ENCODE assay signal across 18 cellular contexts in the genomic region with DNA sequence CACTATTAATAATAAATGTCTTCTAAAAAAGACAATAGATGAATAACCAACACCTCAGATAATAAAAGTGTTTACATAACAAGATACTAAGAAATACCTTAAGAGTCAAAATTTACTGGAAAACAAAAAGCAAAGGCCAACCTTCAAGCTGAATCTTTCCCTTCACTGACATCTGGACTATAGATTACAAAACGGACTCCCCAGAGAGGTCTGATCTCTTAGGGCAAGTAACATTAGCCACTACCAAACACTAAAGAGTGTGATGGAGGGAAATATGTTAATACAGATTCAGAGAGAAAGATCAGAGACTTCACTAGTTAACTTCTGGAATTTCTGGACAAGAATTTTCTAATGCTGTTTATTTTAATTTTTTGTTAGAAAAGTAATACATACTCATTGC. TPM values are rescaled to one million over a fixed set of nuclear protein-coding genes. Genes with fewer than 3 reads are reported as not detected.
DNase-seq lines count a peak whose midpoint lies in the region; ATAC-seq and TF ChIP-seq lines count a peak whose summit lies in the region.
"Had no signal": no experiment of that assay in that cellular context is flagged by ENCODE, and none has a peak within 500 bp of the region (broad histone marks: within the 10 kb centered on the region; RNA-seq: fewer than 3 reads in every experiment).

No MANE protein-coding gene starts in this region.

- H2BK5ac ChIP-seq in mesenchymal stem cell (ENCODE audit: low read depth, low read length, poor library complexity, severe bottlenecking): no peak overlapping the region

- H3K27me3 ChIP-seq in Caco-2 (replicated peaks; ENCODE audit: control insufficient read depth, insufficient read depth, low read length) (no peaks in the 10 kb centered on the region), mesenchymal stem cell (ENCODE audit: control insufficient read depth in 1 of 2, insufficient read depth in 1 of 2, low read length in 2 of 2) (no peaks in the 10 kb centered on the region), endodermal cell (ENCODE audit: control insufficient read depth, insufficient read depth, low read length, poor library complexity, severe bottlenecking) (no peaks in the 10 kb centered on the region)
- H3K27me3 ChIP-seq: adrenal gland, BLaER1, stomach, vagina had no signal

- TF ChIP-seq CTCF in Caco-2 (IDR thresholded peaks at IDR 0.05; ENCODE audit: insufficient read depth in 1 of 2, low read depth in 1 of 2, low read length in 1 of 2, severe bottlenecking in 1 of 2, unreplicated experiment in 1 of 2): no peak
- no peak for TF ChIP-seq CTCF in endodermal cell (conservative IDR thresholded peaks at IDR 0.05)

- H3K4me1 Mint-ChIP-seq in Caco-2 (ENCODE audit: low read depth, unreplicated experiment) (peaks cover 12% of the 10 kb centered on the region), T-helper 17 cell (peaks cover 25% of the 10 kb centered on the region), endodermal cell (no peaks in the 10 kb centered on the region)
- H3K4me1 Mint-ChIP-seq in activated CD4-positive, alpha-beta T cell treated with anti-CD3 and anti-CD28 coated beads, Interleukin-2, amount 10 ng/mL, durations not matched to agents 24 days and 14 days: peaks cover 16% of the 10 kb centered on the region

- no peak overlapping the region for H3K4me2 ChIP-seq in mesenchymal stem cell (ENCODE audit: low read length, poor library complexity, severe bottlenecking)
- H3K4me2 ChIP-seq: BLaER1 had no signal

- H3K4me3 ChIP-seq in Caco-2 (ENCODE audit: low read depth, low read length): no peak overlapping the region
- H3K4me3 ChIP-seq in mesenchymal stem cell (ENCODE audit: insufficient read depth in 1 of 2, low read depth in 1 of 2, low read length in 2 of 2): no peak overlapping the region
- H3K4me3 ChIP-seq in endodermal cell (ENCODE audit: low read length): no peak overlapping the region
- H3K4me3 ChIP-seq: adrenal gland, BLaER1, stomach, vagina had no signal

- H3K18ac ChIP-seq in mesenchymal stem cell (ENCODE audit: low read depth in 1 of 2, low read length in 2 of 2): no peak overlapping the region

- no peak overlapping the region for H3K4ac ChIP-seq in mesenchymal stem cell (ENCODE audit: low read depth in 1 of 2, low read length in 2 of 2)

- no peak overlapping the region for H4K91ac ChIP-seq in mesenchymal stem cell (ENCODE audit: low read length)

- H2BK15ac ChIP-seq in mesenchymal stem cell (ENCODE audit: low read depth, poor library complexity, severe bottlenecking): no peak overlapping the region

- no peak overlapping the region for H2BK12ac ChIP-seq in mesenchymal stem cell (ENCODE audit: low read length in 2 of 2)

- ATAC-seq in T-helper 17 cell (no peak), HG03571 (IDR thresholded peaks at IDR 0.05; ENCODE audit: unreplicated experiment) (no peak)
- ATAC-seq: activated T-cell treated with anti-CD3 and anti-CD28 coated beads, Interleukin-2, amount 50 U/mL, for 4 hours; left colon had no signal

- H2AK5ac ChIP-seq in mesenchymal stem cell (ENCODE audit: low read length, severe bottlenecking): no peak overlapping the region

- peaks cover 7% of the 10 kb centered on the region for H3K9me3 Mint-ChIP-seq in Caco-2 (ENCODE audit: unreplicated experiment)
- H3K9me3 Mint-ChIP-seq in endodermal cell: peaks cover 32% of the 10 kb centered on the region
- H3K9me3 Mint-ChIP-seq in activated CD4-positive, alpha-beta T cell treated with anti-CD3 and anti-CD28 coated beads, Interleukin-2, amount 10 ng/mL, durations not matched to agents 24 days and 14 days: peaks cover 7% of the 10 kb centered on the region
- H3K9me3 Mint-ChIP-seq: activated T-cell treated with anti-CD3 and anti-CD28 coated beads, Interleukin-2, amount 50 U/mL, for 4 hours had no signal

- H4K8ac ChIP-seq in mesenchymal stem cell (ENCODE audit: low read length): no peak overlapping the region

- no peaks in the 10 kb centered on the region for H3K27me3 Mint-ChIP-seq in Caco-2 (ENCODE audit: insufficient read depth, unreplicated experiment)
- H3K27me3 Mint-ChIP-seq in T-helper 17 cell: no peaks in the 10 kb centered on the region
- H3K27me3 Mint-ChIP-seq in endodermal cell (ENCODE audit: insufficient read depth): no peaks in the 10 kb centered on the region
- H3K27me3 Mint-ChIP-seq in activated CD4-positive, alpha-beta T cell treated with anti-CD3 and anti-CD28 coated beads, Interleukin-2, amount 10 ng/mL, durations not matched to agents 24 days and 14 days: no peaks in the 10 kb centered on the region
- H3K27me3 Mint-ChIP-seq: IgD-negative memory B cell had no signal

- H3K36me3 ChIP-seq in Caco-2 (ENCODE audit: control insufficient read depth, insufficient read depth, low read length) (no peaks in the 10 kb centered on the region), mesenchymal stem cell (ENCODE audit: control insufficient read depth in 1 of 2, insufficient read depth in 2 of 2, low read depth in 1 of 2, low read length in 2 of 2) (no peaks in the 10 kb centered on the region), endodermal cell (ENCODE audit: control insufficient read depth, insufficient read depth, low read length) (peaks cover 15% of the 10 kb centered on the region)
- H3K36me3 ChIP-seq: vagina had no signal

- H3K4me3 Mint-ChIP-seq in Caco-2 (ENCODE audit: unreplicated experiment) (no peak overlapping the region), T-helper 17 cell (no peak overlapping the region), endodermal cell (no peak overlapping the region)
- no peak overlapping the region for H3K4me3 Mint-ChIP-seq in activated CD4-positive, alpha-beta T cell treated with anti-CD3 and anti-CD28 coated beads, Interleukin-2, amount 10 ng/mL, durations not matched to agents 24 days and 14 days
- H3K4me3 Mint-ChIP-seq: activated T-cell treated with anti-CD3 and anti-CD28 coated beads, Interleukin-2, amount 50 U/mL, for 4 hours had no signal

- no peak overlapping the region for H2AFZ ChIP-seq in mesenchymal stem cell (ENCODE audit: low read depth, low read length)

- H3K9me3 ChIP-seq in Caco-2 (peaks cover 5% of the 10 kb centered on the region; the same call in 1 of the 2 replicates), T-helper 17 cell (ENCODE audit: control insufficient read depth, low read length, poor library complexity, severe bottlenecking) (no peaks in the 10 kb centered on the region), mesenchymal stem cell (ENCODE audit: control insufficient read depth, low read length) (no peaks in the 10 kb centered on the region), endodermal cell (ENCODE audit: control insufficient read depth, low read length) (peaks cover 25% of the 10 kb centered on the region)
- H3K9me3 ChIP-seq: stomach, vagina had no signal

- peak overlapping the region; percentile 14 for H3K27ac Mint-ChIP-seq in Caco-2 (ENCODE audit: unreplicated experiment)
- peak overlapping the region; percentile 87 for H3K27ac Mint-ChIP-seq in T-helper 17 cell
- H3K27ac Mint-ChIP-seq in endodermal cell: no peak overlapping the region
- no peak overlapping the region for H3K27ac Mint-ChIP-seq in activated CD4-positive, alpha-beta T cell treated with anti-CD3 and anti-CD28 coated beads, Interleukin-2, amount 10 ng/mL, durations not matched to agents 24 days and 14 days

- no peak overlapping the region for H3K14ac ChIP-seq in mesenchymal stem cell (ENCODE audit: low read length in 2 of 2)

- no peak overlapping the region for H2BK120ac ChIP-seq in mesenchymal stem cell (ENCODE audit: low read depth, low read length)

- H3K4me1 ChIP-seq in Caco-2 (no peaks in the 10 kb centered on the region), mesenchymal stem cell (ENCODE audit: control insufficient read depth, insufficient read depth, low read depth, low read length) (peaks cover 3% of the 10 kb centered on the region), endodermal cell (ENCODE audit: control insufficient read depth, insufficient read depth, low read length) (no peaks in the 10 kb centered on the region)

- no CpG with 5 or more reads among the region's 1 CpG for WGBS in mesenchymal stem cell
- 83% methylated on average over 1 of the region's 1 CpG; no CpG with 5 or more reads in 1 of the 2 experiments for WGBS in endodermal cell (ENCODE audit: insufficient coverage in 1 of 2, insufficient read length in 1 of 2), 2 experiments

- no peak overlapping the region for H3K23ac ChIP-seq in mesenchymal stem cell (ENCODE audit: low read length in 2 of 2)

- POLR2A ChIA-PET in Caco-2 (lab: Charles Lee): no interaction called here

- BruUV-seq in Caco-2 (replicated peaks; lab: Mats Ljungman, UMichigan): no TSS peak

- CTCF ChIA-PET in Caco-2 (lab: Charles Lee): no interaction called here

- H3K27ac ChIP-seq in mesenchymal stem cell (ENCODE audit: low read length, poor library complexity, severe bottlenecking) (no peak overlapping the region), endodermal cell (ENCODE audit: low read depth, low read length) (no peak overlapping the region)
- H3K27ac ChIP-seq: BLaER1, vagina had no signal

- H3K36me3 Mint-ChIP-seq in Caco-2 (ENCODE audit: insufficient read depth, unreplicated experiment) (peaks cover 18% of the 10 kb centered on the region), T-helper 17 cell (ENCODE audit: low read depth) (peaks cover 2% of the 10 kb centered on the region), endodermal cell (ENCODE audit: low read depth) (peaks cover 35% of the 10 kb centered on the region)
- peaks cover 26% of the 10 kb centered on the region for H3K36me3 Mint-ChIP-seq in activated CD4-positive, alpha-beta T cell treated with anti-CD3 and anti-CD28 coated beads, Interleukin-2, amount 10 ng/mL, durations not matched to agents 24 days and 14 days (ENCODE audit: low read depth)

- intact Hi-C loops in Caco-2 (cut with micrococcal nuclease; ENCODE audit: unreplicated experiment): no loop called here
- intact Hi-C loops in activated CD4-positive, alpha-beta T cell treated with anti-CD3 and anti-CD28 coated beads, Interleukin-2, amount 10 ng/mL, durations not matched to agents 24 days and 14 days (cut with micrococcal nuclease): no loop called here

- DNase-seq in Caco-2: no peak
- DNase-seq in LHCN-M2 (ENCODE audit: low read depth): peak; percentile 59
- no peak for DNase-seq in T-helper 17 cell
- peak; percentile 44 for DNase-seq in mesenchymal stem cell
- DNase-seq in endodermal cell: no peak
- DNase-seq in activated CD4-positive, alpha-beta T cell treated with anti-CD3 and anti-CD28 coated beads, Interleukin-2, amount 10 ng/mL, durations not matched to agents 24 days and 14 days: no peak
- DNase-seq in kidney tubule cell (ENCODE audit: low spot score): no peak
- DNase-seq: activated T-cell treated with anti-CD3 and anti-CD28 coated beads, Interleukin-2, amount 50 U/mL, for 4 hours; adrenal gland; HCEC 1CT; left colon; NCI-H1105; NCI-H510A; stomach had no signal

- H3K79me1 ChIP-seq in mesenchymal stem cell (replicated peaks; ENCODE audit: low read length, poor library complexity, severe bottlenecking): peaks cover 2% of the 10 kb centered on the region

- no peak overlapping the region for H3K9ac ChIP-seq in mesenchymal stem cell (ENCODE audit: low read length)
- H3K9ac ChIP-seq in endodermal cell (ENCODE audit: extremely low read depth, low read length, poor library complexity, severe bottlenecking): no peak overlapping the region
- H3K9ac ChIP-seq: BLaER1 had no signal

RNA-seq across cellular contexts. Expression of gene CLASP1, which starts 13.9 kb away (rescaled TPM):
- total RNA-seq in Caco-2 (2022): 46.1 and 47.4 TPM in 2 replicates
- 30.5 and 42.9 TPM in 2 replicates for total RNA-seq in LHCN-M2 (2014; rRNA removed)
- 15.3 TPM for polyA plus RNA-seq in LHCN-M2 (2012)
- 10 to 100 TPM; 63.4 to 69.5 TPM for total RNA-seq in T-helper 17 cell
- polyA plus RNA-seq in mesenchymal stem cell (2013, experiment 1 of 2): 15.0 TPM
- polyA plus RNA-seq in mesenchymal stem cell (2013, experiment 2 of 2): 14.1 TPM
- 10 to 100 TPM; 87.0 to 88.3 TPM for total RNA-seq in endodermal cell
- 56.6 TPM for polyA plus RNA-seq in endodermal cell (2013, experiment 1 of 2)
- polyA plus RNA-seq in endodermal cell (2013, experiment 2 of 2): 49.5 TPM
- 69.3 and 78.5 TPM in 2 replicates for total RNA-seq in activated CD4-positive, alpha-beta T cell treated with anti-CD3 and anti-CD28 coated beads, Interleukin-2, amount 10 ng/mL, durations not matched to agents 24 days and 14 days

Comparison
In these comparisons a context has a peak if more than half of its experiments do, and no peak if none do; other contexts are left out.
1. DNase-seq: peak in LHCN-M2 (single experiment) and mesenchymal stem cell (single experiment); none in Caco-2 (0 of 2), T-helper 17 cell (0 of 3), endodermal cell (single experiment), activated CD4-positive, alpha-beta T cell treated with anti-CD3 and anti-CD28 coated beads, Interleukin-2, amount 10 ng/mL, durations not matched to agents 24 days and 14 days (single experiment) and kidney tubule cell (single experiment).
2. H3K27ac Mint-ChIP-seq: peak in Caco-2 (single experiment) and T-helper 17 cell (single experiment); none in endodermal cell (single experiment) and activated CD4-positive, alpha-beta T cell treated with anti-CD3 and anti-CD28 coated beads, Interleukin-2, amount 10 ng/mL, durations not matched to agents 24 days and 14 days (single experiment).